ENCODE assay signal across 1 cellular context in genomic region chr13:110719036-110719710, GRCh38.
TF ChIP-seq lines count a peak whose summit lies in the region.

No MANE protein-coding gene starts in this region.

TF ChIP-seq in K562, 482 proteins besides CTCF, POLR2A, EP300 and RAD21:
- TF ChIP-seq ZBTB33 (CRISPR knock-in tag; IDR thresholded peaks at IDR 0.05) = peak; percentile 80
- TF ChIP-seq HDAC8 (tag; IDR thresholded peaks at IDR 0.05) = no peak
- peak; percentile 46 for TF ChIP-seq RBFOX2 (IDR thresholded peaks at IDR 0.05; ENCODE audit: low read depth, low read length)
